Comparison of ENCODE assay signal across 17 cellular contexts in the genomic region with DNA sequence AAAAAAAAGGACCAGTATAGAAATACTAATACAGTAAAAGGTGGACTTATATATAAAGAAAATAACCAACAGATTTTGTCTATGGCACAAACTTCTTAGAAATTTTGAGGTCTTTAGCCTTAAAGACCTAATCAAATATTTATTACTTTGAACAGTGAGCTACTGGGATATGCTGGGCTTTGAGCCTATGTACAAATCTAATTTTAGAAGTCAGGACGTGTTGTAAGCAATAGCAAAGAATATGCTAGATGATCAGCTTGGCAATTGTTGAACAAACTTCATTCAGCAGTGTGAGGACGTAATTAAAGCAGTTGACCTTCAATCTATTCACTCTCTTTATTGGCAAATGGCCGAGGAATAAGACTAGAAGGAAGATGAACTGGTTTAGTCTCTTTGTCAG. TPM values are rescaled to one million over a fixed set of nuclear protein-coding genes. Genes with fewer than 3 reads are reported as not detected.
"Had no signal": no experiment of that assay in that cellular context is flagged by ENCODE, and none has a peak within 500 bp of the region (broad histone marks: within the 10 kb centered on the region; RNA-seq: fewer than 3 reads in every experiment).

No MANE protein-coding gene starts in this region.

RNA-seq across cellular contexts. Expression of a gene that starts 14.5 kb away (rescaled TPM):
- total RNA-seq: activated CD4-positive, alpha-beta memory T cell treated with anti-CD3 and anti-CD28 coated beads, Interleukin-2, amount 10 ng/mL, durations not matched to agents 7 days and 5 days; activated CD4-positive, alpha-beta T cell treated with anti-CD3 and anti-CD28 coated beads for 36 hours; activated CD4-positive, alpha-beta T cell treated with anti-CD3 and anti-CD28 coated beads, Interleukin-2, amount 10 ng/mL, durations not matched to agents 7 days and 5 days; activated CD8-positive, alpha-beta memory T cell treated with anti-CD3 and anti-CD28 coated beads, Interleukin-2, amount 10 ng/mL, durations not matched to agents 7 days and 5 days; activated CD8-positive, alpha-beta T cell treated with anti-CD3 and anti-CD28 coated beads, Interleukin-2, amount 10 ng/mL, durations not matched to agents 7 days and 5 days; activated naive CD8-positive, alpha-beta T cell treated with anti-CD3 and anti-CD28 coated beads, Interleukin-2, amount 10 ng/mL, durations not matched to agents 7 days and 5 days; activated T-helper 2 cell treated with anti-CD3 and anti-CD28 coated beads, Interferon-gamma antibody, Interleukin-2, Interleukin-4, amounts not matched to agents 10 μg/mL and 5 μg/mL and 100 μg/mL, durations not matched to agents 14 hours and 24 hours and 36 hours; ascending aorta; cardiac muscle cell; T-helper 1 cell treated with Interleukin-12 subunit alpha and Interleukin-12 subunit beta and Interleukin-4 antibody, amounts not matched to agents 30 ng/mL and 1 ng/mL, for 36 hours; T-helper 17 cell; T-helper 2 cell treated with Interferon-gamma antibody and Interleukin-4, amounts not matched to agents 100 ng/mL and 5 ng/mL, for 36 hours had no signal

RNA-seq across cellular contexts. Expression of a gene that starts 52.8 kb away (rescaled TPM):
- total RNA-seq: activated CD4-positive, alpha-beta memory T cell treated with anti-CD3 and anti-CD28 coated beads, Interleukin-2, amount 10 ng/mL, durations not matched to agents 7 days and 5 days; activated CD4-positive, alpha-beta T cell treated with anti-CD3 and anti-CD28 coated beads for 36 hours; activated CD4-positive, alpha-beta T cell treated with anti-CD3 and anti-CD28 coated beads, Interleukin-2, amount 10 ng/mL, durations not matched to agents 7 days and 5 days; activated CD8-positive, alpha-beta memory T cell treated with anti-CD3 and anti-CD28 coated beads, Interleukin-2, amount 10 ng/mL, durations not matched to agents 7 days and 5 days; activated CD8-positive, alpha-beta T cell treated with anti-CD3 and anti-CD28 coated beads, Interleukin-2, amount 10 ng/mL, durations not matched to agents 7 days and 5 days; activated naive CD8-positive, alpha-beta T cell treated with anti-CD3 and anti-CD28 coated beads, Interleukin-2, amount 10 ng/mL, durations not matched to agents 7 days and 5 days; activated T-helper 2 cell treated with anti-CD3 and anti-CD28 coated beads, Interferon-gamma antibody, Interleukin-2, Interleukin-4, amounts not matched to agents 10 μg/mL and 5 μg/mL and 100 μg/mL, durations not matched to agents 14 hours and 24 hours and 36 hours; ascending aorta; body of pancreas; breast epithelium; cardiac muscle cell; T-cell; T-helper 1 cell treated with Interleukin-12 subunit alpha and Interleukin-12 subunit beta and Interleukin-4 antibody, amounts not matched to agents 30 ng/mL and 1 ng/mL, for 36 hours; T-helper 17 cell; T-helper 2 cell treated with Interferon-gamma antibody and Interleukin-4, amounts not matched to agents 100 ng/mL and 5 ng/mL, for 36 hours; WTC11 had no signal
- polyA plus RNA-seq: adipose tissue, cardiac muscle cell had no signal
